In genomic region chr19:58154679-58155648, GRCh38 we compare ENCODE assay signal across 8 cellular contexts. TPM values are rescaled to one million over a fixed set of nuclear protein-coding genes. Genes with fewer than 3 reads are reported as not detected.
DNase-seq lines count a peak whose midpoint lies in the region; ATAC-seq and TF ChIP-seq lines count a peak whose summit lies in the region.

No MANE protein-coding gene starts in this region.

- peak; percentile 53 for TF ChIP-seq POLR2A in GM18505 (IDR thresholded peaks at IDR 0.05; ENCODE audit: borderline replicate concordance, extremely low read depth, insufficient read depth, insufficient read length)

- H3K27ac ChIP-seq in cingulate gyrus (ENCODE audit: low read depth, low read length) = peak overlapping the region; percentile 83

- DNase-seq in NCI-H2171 (lab: John Stamatoyannopoulos, UW) (peak; percentile 88), kidney glomerular epithelial cell (lab: John Stamatoyannopoulos, UW) (peak; percentile 91), A172 (ENCODE audit: low spot score) (no peak)
- DNase-seq in activated CD4-positive, alpha-beta T cell treated with anti-CD3 and anti-CD28 coated beads for 4 hours = peak; percentile 98 to 99
- DNase-seq in stimulated activated CD4-positive, alpha-beta T cell treated with anti-CD3 and anti-CD28 coated beads, Interleukin-15, amount 100 ng/mL, for 24 hours = peak; percentile 98

- peak; percentile 64 for ATAC-seq in GM18505 (IDR thresholded peaks at IDR 0.05; ENCODE audit: unreplicated experiment)
- peak; percentile 48 for ATAC-seq in HG02973 (IDR thresholded peaks at IDR 0.05; ENCODE audit: unreplicated experiment)

RNA-seq across cellular contexts. Expression of gene ZNF329, which starts 4.4 kb away (rescaled TPM):
- total RNA-seq in A172 (2014; rRNA removed; shearing (Covaris generic)) = 16.0 and 16.6 TPM in 2 replicates

RNA-seq across cellular contexts. Expression of gene ZNF274, which starts 27.9 kb away (rescaled TPM):
- 23.5 and 26.9 TPM in 2 replicates for total RNA-seq in A172 (2014; rRNA removed; shearing (Covaris generic))

RNA-seq across cellular contexts. Expression of gene ZSCAN18, which starts 56.9 kb away (rescaled TPM):
- total RNA-seq in A172 (2014; rRNA removed; shearing (Covaris generic)) = 2.9 and 5.5 TPM in 2 replicates
